7 cellular contexts compared by ENCODE assay signal in genomic region chr2:15619938-15620337, GRCh38.
"Had no signal": no experiment of that assay in that cellular context is flagged by ENCODE, and none has a peak within 500 bp of the region (broad histone marks: within the 10 kb centered on the region; RNA-seq: fewer than 3 reads in every experiment).

No MANE protein-coding gene starts in this region.

- H3K9me3 Mint-ChIP-seq: GM23338, H9, HFFc6 had no signal

- H3K4me1 Mint-ChIP-seq: GM23338, H9 had no signal

- H3K27ac Mint-ChIP-seq: GM23338, H9, HFFc6 had no signal

- DNase-seq: GM23248, GOT3, H7, H9, HCEC 1CT, HFFc6 had no signal

- H3K4me3 Mint-ChIP-seq: GM23338, H9, HFFc6 had no signal
